8 cellular contexts compared by ENCODE assay signal in genomic region chr7:16644987-16645592, GRCh38. TPM values are rescaled to one million over a fixed set of nuclear protein-coding genes. Genes with fewer than 3 reads are reported as not detected.
DNase-seq lines count a peak whose midpoint lies in the region; ATAC-seq, FAIRE-seq and TF ChIP-seq lines count a peak whose summit lies in the region.

No MANE protein-coding gene starts in this region.

- TF ChIP-seq EP300 in gastroesophageal sphincter (IDR thresholded peaks at IDR 0.05), result no peak

- peaks cover 43% of the 10 kb centered on the region for H3K4me1 Mint-ChIP-seq in activated CD4-positive, alpha-beta T cell treated with anti-CD3 and anti-CD28 coated beads, Interleukin-2, amount 10 ng/mL, durations not matched to agents 7 days and 5 days

- H3K4me1 ChIP-seq in gastroesophageal sphincter, result peaks cover 0 to 76% (median 18%) of the 10 kb centered on the region in 3 donors
- H3K4me1 ChIP-seq in pancreas, result peaks cover 0 to 34% (median 23%) of the 10 kb centered on the region in 3 donors

- ATAC-seq in HG03520 (IDR thresholded peaks at IDR 0.05; ENCODE audit: unreplicated experiment) (peak; percentile 4), gastroesophageal sphincter (peak; percentile 40), pancreas (peak; percentile 36 to 52 (median 49)), GM18861 (IDR thresholded peaks at IDR 0.05; ENCODE audit: unreplicated experiment) (no peak), HG03045 (IDR thresholded peaks at IDR 0.05; ENCODE audit: unreplicated experiment) (no peak)

- peaks cover 12% of the 10 kb centered on the region for H3K36me3 Mint-ChIP-seq in activated CD4-positive, alpha-beta T cell treated with anti-CD3 and anti-CD28 coated beads, Interleukin-2, amount 10 ng/mL, durations not matched to agents 7 days and 5 days (ENCODE audit: low read depth)

- intact Hi-C loops in pancreas (cut with DNase I), result no loop called here

- no peak for FAIRE-seq in pancreas (lab: Jason Lieb, UNC)

- WGBS in gastroesophageal sphincter (ENCODE audit: low coverage in 1 of 2), 2 donors, result 0% methylated on average over 7 of the region's 36 CpGs
- 0% methylated on average over 36 of the region's 36 CpGs for WGBS in pancreas, 2 donors

- DNase-seq in NCI-H1105 treated with DMSO at 0.1 percent for 48 hours (lab: John Stamatoyannopoulos, UW), result peak; percentile 54
- no peak for DNase-seq in NCI-H1105 (lab: John Stamatoyannopoulos, UW)
- DNase-seq in activated CD4-positive, alpha-beta T cell treated with anti-CD3 and anti-CD28 coated beads, Interleukin-2, amount 10 ng/mL, durations not matched to agents 7 days and 5 days, result peak; percentile 7
- peak in 5 of 6 donors; percentile 13 to 70 (median 52) for DNase-seq in pancreas

- no peak for TF ChIP-seq POLR2A in gastroesophageal sphincter (IDR thresholded peaks at IDR 0.05)

- no peaks in the 10 kb centered on the region for H3K9me3 Mint-ChIP-seq in activated CD4-positive, alpha-beta T cell treated with anti-CD3 and anti-CD28 coated beads, Interleukin-2, amount 10 ng/mL, durations not matched to agents 7 days and 5 days

- H3K27ac ChIP-seq in gastroesophageal sphincter (peak overlapping the region; percentile 69 to 96 (median 96)), pancreas (peak overlapping the region; percentile 89 to 96 (median 93))

- POLR2A ChIA-PET in activated CD4-positive, alpha-beta T cell treated with anti-CD3 and anti-CD28 coated beads, Interleukin-2, amount 10 ng/mL, durations not matched to agents 7 days and 5 days (lab: Charles Lee), result interaction anchor here (0.6 kb wide), 1 partner anchor 21 kb away, joined by 3 read pairs; no protein-coding TSS in a partner anchor

- H3K4me3 Mint-ChIP-seq in activated CD4-positive, alpha-beta T cell treated with anti-CD3 and anti-CD28 coated beads, Interleukin-2, amount 10 ng/mL, durations not matched to agents 7 days and 5 days, result peak overlapping the region; percentile 93

- H3K9me3 ChIP-seq in gastroesophageal sphincter (no peaks in the 10 kb centered on the region), pancreas (no peaks in the 10 kb centered on the region)

- TF ChIP-seq CTCF in gastroesophageal sphincter (IDR thresholded peaks at IDR 0.05), result no peak
- TF ChIP-seq CTCF in pancreas (IDR thresholded peaks at IDR 0.05), result no peak

- H3K36me3 ChIP-seq in gastroesophageal sphincter, result no peaks in the 10 kb centered on the region
- no peaks in the 10 kb centered on the region for H3K36me3 ChIP-seq in pancreas

- CTCF ChIA-PET in activated CD4-positive, alpha-beta T cell treated with anti-CD3 and anti-CD28 coated beads, Interleukin-2, amount 10 ng/mL, durations not matched to agents 7 days and 5 days (lab: Charles Lee), result no interaction called here

- H3K27me3 Mint-ChIP-seq in activated CD4-positive, alpha-beta T cell treated with anti-CD3 and anti-CD28 coated beads, Interleukin-2, amount 10 ng/mL, durations not matched to agents 7 days and 5 days, result no peaks in the 10 kb centered on the region

- H3K27me3 ChIP-seq in gastroesophageal sphincter (no peaks in the 10 kb centered on the region), pancreas (no peaks in the 10 kb centered on the region)

- H3K4me3 ChIP-seq in gastroesophageal sphincter (peak overlapping the region; percentile 70 to 79), pancreas (peak overlapping the region; percentile 51 to 82 (median 66))

- H3K27ac Mint-ChIP-seq in activated CD4-positive, alpha-beta T cell treated with anti-CD3 and anti-CD28 coated beads, Interleukin-2, amount 10 ng/mL, durations not matched to agents 7 days and 5 days, result peak overlapping the region; percentile 96

RNA-seq across cellular contexts. Expression of gene ANKMY2, which starts 0.5 kb away (rescaled TPM):
- total RNA-seq in activated CD4-positive, alpha-beta T cell treated with anti-CD3 and anti-CD28 coated beads, Interleukin-2, amount 10 ng/mL, durations not matched to agents 7 days and 5 days, result 10 to 100 TPM in 1 of 2 experiments, 1 to 10 TPM in 1; 9.8 to 10.3 TPM
- 10 to 100 TPM; 13.2 to 37.9 (median 25.3) TPM for total RNA-seq in gastroesophageal sphincter
- 10 to 100 TPM in 1 of 6 donors, 1 to 10 TPM in 5; 6.3 to 11.4 (median 8.2) TPM for total RNA-seq in pancreas
- 1 to 10 TPM; 3.9 to 8.9 TPM for polyA plus RNA-seq in pancreas

RNA-seq across cellular contexts. Expression of gene BZW2, which starts 0.9 kb away (rescaled TPM):
- 10 to 100 TPM; 51.3 to 61.2 TPM for total RNA-seq in activated CD4-positive, alpha-beta T cell treated with anti-CD3 and anti-CD28 coated beads, Interleukin-2, amount 10 ng/mL, durations not matched to agents 7 days and 5 days
- total RNA-seq in gastroesophageal sphincter, result 10 to 100 TPM; 43.6 to 82.4 (median 64.8) TPM
- total RNA-seq in pancreas, result 10 to 100 TPM; 15.3 to 29.9 (median 21.1) TPM
- polyA plus RNA-seq in pancreas, result 10 to 100 TPM; 10.5 to 12.9 TPM

Comparison
In these comparisons a context has a peak if more than half of its experiments do, and no peak if none do; other contexts are left out.
1. ATAC-seq: peak in HG03520 (single experiment), gastroesophageal sphincter (single experiment) and pancreas (4 of 4); none in GM18861 (single experiment) and HG03045 (single experiment).